Comparison of ENCODE assay signal across 1 cellular context in the genomic region with DNA sequence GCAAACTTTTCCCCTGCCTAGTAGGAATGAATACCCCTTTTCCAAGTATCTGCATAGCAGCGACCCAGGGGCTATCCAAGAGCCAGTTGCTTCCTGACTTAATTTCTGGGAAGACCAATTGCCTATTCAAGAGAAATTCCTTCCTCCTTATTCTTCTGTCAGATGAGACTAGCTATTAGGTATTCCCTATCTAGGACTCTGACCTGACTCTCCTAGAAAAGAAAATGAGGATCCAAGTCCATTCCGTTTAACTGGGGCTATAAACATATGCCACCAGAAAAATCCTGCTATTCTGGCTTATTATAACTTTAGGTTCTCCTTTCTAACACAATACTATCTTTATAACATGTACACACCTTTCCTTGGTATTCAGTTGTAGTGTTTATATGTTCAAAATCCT.
TF ChIP-seq lines count a peak whose summit lies in the region.

No MANE protein-coding gene starts in this region.

TF ChIP-seq in H1, 55 proteins besides CTCF, POLR2A, EP300 and RAD21 (continued from another document):
- TF ChIP-seq, protein P1, sequence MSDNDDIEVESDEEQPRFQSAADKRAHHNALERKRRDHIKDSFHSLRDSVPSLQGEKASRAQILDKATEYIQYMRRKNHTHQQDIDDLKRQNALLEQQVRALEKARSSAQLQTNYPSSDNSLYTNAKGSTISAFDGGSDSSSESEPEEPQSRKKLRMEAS (IDR thresholded peaks at IDR 0.05): no peak
- no peak for TF ChIP-seq GTF2F1 (IDR thresholded peaks at IDR 0.05; ENCODE audit: borderline replicate concordance, low read depth, low read length)
